ENCODE assay signal across 25 cellular contexts in the genomic region with DNA sequence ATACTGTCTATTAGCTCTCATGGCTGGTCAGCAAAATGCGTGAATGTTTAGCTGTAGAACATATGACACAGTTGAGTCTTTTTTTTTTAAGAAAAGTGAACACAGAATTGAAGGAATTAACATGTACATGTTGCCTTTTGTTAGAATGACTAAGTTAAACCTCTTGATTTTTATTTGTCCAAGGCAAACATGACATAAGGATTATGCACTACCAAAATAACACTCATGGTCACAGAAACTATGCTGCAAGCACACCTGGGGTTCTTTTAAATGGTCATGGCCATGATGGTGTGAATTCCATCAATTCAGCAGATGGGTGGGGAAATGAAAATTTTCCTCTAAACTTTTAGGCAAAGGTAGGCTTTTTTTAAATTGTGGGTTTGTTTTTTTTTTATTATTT.
"Had no signal": no experiment of that assay in that cellular context is flagged by ENCODE, and none has a peak within 500 bp of the region (broad histone marks: within the 10 kb centered on the region; RNA-seq: fewer than 3 reads in every experiment).

No MANE protein-coding gene starts in this region.

- H3K4me1 ChIP-seq: adrenal gland, body of pancreas, esophagus squamous epithelium had no signal

- H3K27me3 ChIP-seq: adrenal gland, body of pancreas, dorsolateral prefrontal cortex, esophagus squamous epithelium had no signal

- H3K27ac ChIP-seq: adrenal gland, body of pancreas, coronary artery, dorsolateral prefrontal cortex, esophagus squamous epithelium had no signal

- H3K9me3 ChIP-seq: adrenal gland, body of pancreas, esophagus squamous epithelium had no signal

- H3K4me3 ChIP-seq: adrenal gland, body of pancreas, coronary artery, dorsolateral prefrontal cortex, esophagus squamous epithelium had no signal

- DNase-seq: activated CD4-positive, alpha-beta memory T cell treated with anti-CD3 and anti-CD28 coated beads for 36 hours; activated CD4-positive, alpha-beta T cell treated with anti-CD3 and anti-CD28 coated beads for 36 hours; activated CD4-positive, alpha-beta T cell treated with anti-CD3 and anti-CD28 coated beads, Interleukin-2, amount 10 ng/mL, durations not matched to agents 24 days and 14 days; activated CD4-positive, CD25-positive, alpha-beta regulatory T cell; activated CD4-positive, CD25-positive, alpha-beta regulatory T cell treated with anti-CD3 and anti-CD28 coated beads, Interleukin-2, amount 50 U/mL, for 72 hours; activated CD8-positive, alpha-beta memory T cell treated with anti-CD3 and anti-CD28 coated beads, Interleukin-2, amount 10 ng/mL, durations not matched to agents 7 days and 5 days; activated CD8-positive, alpha-beta memory T cell treated with anti-CD3 and anti-CD28 coated beads, Interleukin-2, amount 50 U/mL, for 4 hours; activated CD8-positive, alpha-beta T cell treated with anti-CD3 and anti-CD28 coated beads, Interleukin-2, amount 10 ng/mL, durations not matched to agents 7 days and 5 days; activated gamma-delta T cell treated with Interleukin-2 at 50 U/mL for 16 hours; activated naive CD4-positive, alpha-beta T cell treated with anti-CD3 and anti-CD28 coated beads, Interleukin-2, amount 50 U/mL, for 16 hours; activated naive CD4-positive, alpha-beta T cell treated with Interleukin-2 at 50 U/mL for 16 hours; activated naive CD8-positive, alpha-beta T cell treated with anti-CD3 and anti-CD28 coated beads, Interleukin-2, amount 50 U/mL, for 24 hours; activated T-cell treated with anti-CD3 and anti-CD28 coated beads, Interleukin-2, amount 50 U/mL, for 24 hours; activated T-cell treated with anti-CD3 and anti-CD28 coated beads, Interleukin-2, amount 50 U/mL, for 72 hours; adrenal gland; amygdala; aorta; body of pancreas; dorsolateral prefrontal cortex; effector memory CD4-positive, alpha-beta T cell; endodermal cell; esophagus squamous epithelium; head of caudate nucleus; T-helper 2 cell had no signal

- ATAC-seq: activated CD4-positive, alpha-beta T cell treated with anti-CD3 and anti-CD28 coated beads for 36 hours; activated CD8-positive, alpha-beta memory T cell treated with anti-CD3 and anti-CD28 coated beads, Interleukin-2, amount 10 ng/mL, durations not matched to agents 7 days and 5 days; activated CD8-positive, alpha-beta T cell treated with anti-CD3 and anti-CD28 coated beads, Interleukin-2, amount 10 ng/mL, durations not matched to agents 7 days and 5 days; activated naive CD8-positive, alpha-beta T cell treated with anti-CD3 and anti-CD28 coated beads, Interleukin-2, amount 50 U/mL, for 24 hours; activated T-cell treated with anti-CD3 and anti-CD28 coated beads, Interleukin-2, amount 50 U/mL, for 72 hours; body of pancreas had no signal

- H3K36me3 ChIP-seq: adrenal gland, esophagus squamous epithelium had no signal
